18 cellular contexts compared by ENCODE assay signal in genomic region chr1:2473198-2473597, GRCh38. TPM values are rescaled to one million over a fixed set of nuclear protein-coding genes. Genes with fewer than 3 reads are reported as not detected.
A peak's percentile ranks its signal among the peaks of the same experiment; 100 is the strongest.
DNase-seq lines count a peak whose midpoint lies in the region; ATAC-seq and TF ChIP-seq lines count a peak whose summit lies in the region.
"Had no signal": no experiment of that assay in that cellular context is flagged by ENCODE, and none has a peak within 500 bp of the region (broad histone marks: within the 10 kb centered on the region; RNA-seq: fewer than 3 reads in every experiment).

No MANE protein-coding gene starts in this region.

- H3K9me3 ChIP-seq in BLaER1 (no peaks in the 10 kb centered on the region), HEK293 (ENCODE audit: control insufficient read depth, insufficient read depth, low read depth, low read length) (no peaks in the 10 kb centered on the region), WERI-Rb-1 (ENCODE audit: severe bottlenecking) (no peaks in the 10 kb centered on the region), neuronal stem cell (replicated peaks in 1 of 2; ENCODE audit: control insufficient read depth in 2 of 2, insufficient read depth in 1 of 2, low read depth in 1 of 2, low read length in 2 of 2) (no peaks in the 10 kb centered on the region)

- H3K27ac ChIP-seq in BLaER1 (peak overlapping the region; percentile 62; the same call in 1 of the 2 replicates), HEK293 (ENCODE audit: extremely low read depth, low read depth, low read length) (no peak overlapping the region), WERI-Rb-1 (peak overlapping the region; percentile 98), neuronal stem cell (replicated peaks; ENCODE audit: low read length) (no peak overlapping the region)

- H2BK15ac ChIP-seq in neuronal stem cell (ENCODE audit: low read length) = peak overlapping the region; percentile 100

- WGBS in neuronal stem cell (ENCODE audit: extremely low coverage in 2 of 2, insufficient read length in 2 of 2, insufficient replicate concordance in 1 of 2), 2 donors = no CpG with 5 or more reads among the region's 13 CpGs

- peak overlapping the region; percentile 95 for H2BK5ac ChIP-seq in neuronal stem cell (ENCODE audit: low read length)

- DNase-seq in WERI-Rb-1 (no peak), neuronal stem cell (ENCODE audit: low spot score) (no peak), LoVo (ENCODE audit: low spot score) (no peak), NCI-H1105 (lab: John Stamatoyannopoulos, UW) (no peak)
- DNase-seq in stimulated activated naive CD8-positive, alpha-beta T cell treated with anti-CD3 and anti-CD28 coated beads, Interleukin-15, Interleukin-2, amounts not matched to agents 100 U/mL and 50 U/mL, for 24 hours = no peak
- no peak for DNase-seq in activated T-cell treated with anti-CD3 and anti-CD28 coated beads, Interleukin-2, amount 50 U/mL, for 1 hour
- DNase-seq: 8988T; C1 segment of cervical spinal cord; CD4-positive, CD25-positive, alpha-beta regulatory T cell; CD8-positive, alpha-beta memory T cell; DMS 273 treated with DMSO at 0.1 percent for 48 hours; DMS53 had no signal

- H3K18ac ChIP-seq in neuronal stem cell (ENCODE audit: low read length) = peak overlapping the region; percentile 94

- peak overlapping the region; percentile 98 for H3K4me2 ChIP-seq in BLaER1
- no peak overlapping the region for H3K4me2 ChIP-seq in neuronal stem cell (ENCODE audit: insufficient read depth, low read length, poor library complexity, severe bottlenecking)
- H3K4me2 ChIP-seq: GM23338 had no signal

- peak overlapping the region; percentile 98 for H3K4ac ChIP-seq in neuronal stem cell (ENCODE audit: low read length)

- CTCF ChIA-PET in HEK293 (lab: Yijun Ruan, JAX) = no interaction called here

- H3K27me3 ChIP-seq in BLaER1 (no peaks in the 10 kb centered on the region), WERI-Rb-1 (ENCODE audit: insufficient read depth, low read depth, severe bottlenecking) (no peaks in the 10 kb centered on the region), neuronal stem cell (ENCODE audit: control insufficient read depth in 3 of 3, insufficient read depth in 3 of 3, low read depth in 1 of 3, low read length in 3 of 3) (peaks cover 0 to 83% (median 0%) of the 10 kb centered on the region in 3 experiments)

- no peak overlapping the region for H2AFZ ChIP-seq in neuronal stem cell (ENCODE audit: low read length)
- H2AFZ ChIP-seq: GM23338 had no signal

- peak overlapping the region; percentile 22 for H4K91ac ChIP-seq in neuronal stem cell (ENCODE audit: low read depth, low read length, poor library complexity)

- peak overlapping the region; percentile 95 for H2BK12ac ChIP-seq in neuronal stem cell (ENCODE audit: low read length)

- peak overlapping the region; percentile 93 for H2AK5ac ChIP-seq in neuronal stem cell (ENCODE audit: low read depth, low read length)

- no peaks in the 10 kb centered on the region for H3K36me3 ChIP-seq in BLaER1
- H3K36me3 ChIP-seq in HEK293 (ENCODE audit: control insufficient read depth in 2 of 2, insufficient read depth in 1 of 2, low read length in 2 of 2) = no peaks in the 10 kb centered on the region
- H3K36me3 ChIP-seq in WERI-Rb-1 = peaks cover 8% of the 10 kb centered on the region
- no peaks in the 10 kb centered on the region for H3K36me3 ChIP-seq in neuronal stem cell (replicated peaks in 1 of 2; ENCODE audit: control insufficient read depth in 2 of 2, insufficient read depth in 2 of 2, low read length in 2 of 2)

- peaks cover 22% of the 10 kb centered on the region; the same call in 1 of the 2 replicates for H4K20me1 ChIP-seq in BLaER1

- no peak overlapping the region for H2BK120ac ChIP-seq in neuronal stem cell (ENCODE audit: low read depth, low read length)

- H3K9ac ChIP-seq in BLaER1 = peak overlapping the region; percentile 68
- H3K9ac ChIP-seq in neuronal stem cell (ENCODE audit: low read depth, low read length, poor library complexity) = peak overlapping the region; percentile 81

- ATAC-seq in stimulated activated naive CD8-positive, alpha-beta T cell treated with anti-CD3 and anti-CD28 coated beads, Interleukin-15, Interleukin-2, amounts not matched to agents 100 U/mL and 50 U/mL, for 24 hours = no peak
- ATAC-seq: HCT116 had no signal

- no peak overlapping the region for H3K4me3 ChIP-seq in BLaER1
- H3K4me3 ChIP-seq in HEK293 (ENCODE audit: low read depth, low read length) = no peak overlapping the region
- H3K4me3 ChIP-seq in WERI-Rb-1 (ENCODE audit: low read depth, low read length) = no peak overlapping the region
- H3K4me3 ChIP-seq in neuronal stem cell (ENCODE audit: low read length in 2 of 2) = no peak overlapping the region
- H3K4me3 ChIP-seq: GM23338 had no signal

- H3K79me1 ChIP-seq in neuronal stem cell (ENCODE audit: low read depth, low read length) = peaks cover 13% of the 10 kb centered on the region

- TF ChIP-seq CTCF in HEK293 (tag by site-specific recombination; IDR thresholded peaks at IDR 0.05) (no peak), WERI-Rb-1 (IDR thresholded peaks at IDR 0.05; ENCODE audit: low read depth, low read length) (no peak)

- POLR2A ChIA-PET in HEK293 (lab: Yijun Ruan, JAX) = no interaction called here

- peaks cover 100% of the 10 kb centered on the region for H3K4me1 ChIP-seq in BLaER1
- no peaks in the 10 kb centered on the region for H3K4me1 ChIP-seq in HEK293 (ENCODE audit: control insufficient read depth, insufficient read depth, low read length)
- H3K4me1 ChIP-seq in neuronal stem cell (ENCODE audit: control insufficient read depth in 2 of 2, insufficient read depth in 1 of 2, low read depth in 1 of 2, low read length in 2 of 2) = peaks cover 23 to 42% of the 10 kb centered on the region in 2 donors

- H3K23ac ChIP-seq in neuronal stem cell (ENCODE audit: low read depth, low read length, poor library complexity) = peak overlapping the region; percentile 91

- H4K8ac ChIP-seq in neuronal stem cell (ENCODE audit: low read depth, low read length) = no peak overlapping the region

- peak overlapping the region; percentile 98 for H3K14ac ChIP-seq in neuronal stem cell (ENCODE audit: low read length)

TF ChIP-seq in HEK293, 187 proteins besides CTCF, POLR2A, EP300 and RAD21:
- TF ChIP-seq ZNF202 (tag by site-specific recombination; IDR thresholded peaks at IDR 0.05; ENCODE audit: borderline replicate concordance) (no peak), ZNF692 (tag by site-specific recombination; IDR thresholded peaks at IDR 0.05) (peak; percentile 29; the same call in 1 of the 2 replicates), BCL6B (tag by site-specific recombination; IDR thresholded peaks at IDR 0.05) (no peak), KLF17 (tag by site-specific recombination; IDR thresholded peaks at IDR 0.05) (0 out of 2 replicates have a peak, but pooled peaks have one; percentile 3), ZNF514 (tag by site-specific recombination; IDR thresholded peaks at IDR 0.05) (no peak)

RNA-seq across cellular contexts. Expression of gene PLCH2, which starts 2.9 kb away (rescaled TPM):
- polyA plus RNA-seq in neuronal stem cell (2013, experiment 1 of 2) = 4.2 TPM
- 4.0 TPM for polyA plus RNA-seq in neuronal stem cell (2013, experiment 2 of 2)
- polyA plus RNA-seq: GM23338 had no signal

RNA-seq across cellular contexts. Expression of gene PANK4, which starts 53.2 kb away (rescaled TPM):
- polyA plus RNA-seq in neuronal stem cell (2013, experiment 1 of 2) = 23.5 TPM
- polyA plus RNA-seq in neuronal stem cell (2013, experiment 2 of 2) = 22.7 TPM

RNA-seq across cellular contexts. Expression of gene HES5, which starts 56.9 kb away (rescaled TPM):
- 208 TPM for polyA plus RNA-seq in neuronal stem cell (2013, experiment 1 of 2)
- polyA plus RNA-seq in neuronal stem cell (2013, experiment 2 of 2) = 209 TPM
- polyA plus RNA-seq: AG04450; CD4-positive, CD25-positive, alpha-beta regulatory T cell; CD8-positive, alpha-beta memory T cell; IgD-negative memory B cell had no signal

Comparison
In these comparisons a context has a peak if more than half of its experiments do, and no peak if none do; other contexts are left out.
1. H3K27ac ChIP-seq: peak in BLaER1 (single experiment) and WERI-Rb-1 (single experiment); none in HEK293 (single experiment) and neuronal stem cell (single experiment).